ENCODE assay signal across 17 cellular contexts in the genomic region with DNA sequence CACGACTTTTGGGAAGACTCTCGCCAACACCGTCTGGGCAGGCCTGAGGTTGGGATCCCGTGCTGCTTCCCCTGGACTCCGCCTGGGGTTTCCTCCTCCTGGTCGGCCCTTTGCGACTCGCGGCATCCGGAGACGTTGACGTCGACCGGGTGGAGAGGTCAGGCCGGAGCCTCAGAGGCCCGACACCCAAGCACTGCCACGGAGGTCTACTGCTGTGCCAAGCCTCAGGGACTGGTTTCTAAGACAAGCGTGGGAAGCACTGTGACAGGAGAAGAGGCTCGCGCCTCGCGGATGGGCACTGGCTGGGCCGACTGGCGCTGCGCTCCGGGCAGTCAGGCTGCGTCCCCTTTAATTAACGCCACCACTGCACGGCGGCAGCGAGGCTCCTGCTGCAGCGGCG. TPM values are rescaled to one million over a fixed set of nuclear protein-coding genes. Genes with fewer than 3 reads are reported as not detected.
"Had no signal": no experiment of that assay in that cellular context is flagged by ENCODE, and none has a peak within 500 bp of the region (broad histone marks: within the 10 kb centered on the region; RNA-seq: fewer than 3 reads in every experiment).

No MANE protein-coding gene starts in this region.

RNA-seq across cellular contexts. Expression of gene KCNJ18, which starts 7.9 kb away (rescaled TPM):
- total RNA-seq: activated CD4-positive, alpha-beta memory T cell treated with anti-CD3 and anti-CD28 coated beads, Interleukin-2, amount 10 ng/mL, durations not matched to agents 7 days and 5 days; activated CD4-positive, alpha-beta T cell treated with anti-CD3 and anti-CD28 coated beads for 36 hours; activated CD4-positive, alpha-beta T cell treated with anti-CD3 and anti-CD28 coated beads, Interleukin-2, amount 10 ng/mL, durations not matched to agents 7 days and 5 days; activated CD8-positive, alpha-beta memory T cell treated with anti-CD3 and anti-CD28 coated beads, Interleukin-2, amount 10 ng/mL, durations not matched to agents 7 days and 5 days; activated CD8-positive, alpha-beta T cell treated with anti-CD3 and anti-CD28 coated beads, Interleukin-2, amount 10 ng/mL, durations not matched to agents 7 days and 5 days; activated naive CD4-positive, alpha-beta T cell treated with anti-CD3 and anti-CD28 coated beads for 36 hours; activated naive CD4-positive, alpha-beta T cell treated with anti-CD3 and anti-CD28 coated beads, Interleukin-2, amount 50 U/mL, for 72 hours; activated T-helper 2 cell treated with anti-CD3 and anti-CD28 coated beads, Interferon-gamma antibody, Interleukin-2, Interleukin-4, amounts not matched to agents 10 μg/mL and 5 μg/mL and 100 μg/mL, durations not matched to agents 14 hours and 24 hours and 36 hours; adrenal gland; ascending aorta; bronchial epithelial cell; cardiac muscle cell; T-cell; T-helper 1 cell treated with Interleukin-12 subunit alpha and Interleukin-12 subunit beta and Interleukin-4 antibody, amounts not matched to agents 30 ng/mL and 1 ng/mL, for 36 hours; T-helper 17 cell; T-helper 2 cell treated with Interferon-gamma antibody and Interleukin-4, amounts not matched to agents 100 ng/mL and 5 ng/mL, for 36 hours; WTC11 had no signal
